10 cellular contexts compared by ENCODE assay signal in genomic region chr3:108472011-108472591, GRCh38. TPM values are rescaled to one million over a fixed set of nuclear protein-coding genes. Genes with fewer than 3 reads are reported as not detected.
DNase-seq lines count a peak whose midpoint lies in the region; ATAC-seq and TF ChIP-seq lines count a peak whose summit lies in the region.
"Had no signal": no experiment of that assay in that cellular context is flagged by ENCODE, and none has a peak within 500 bp of the region (broad histone marks: within the 10 kb centered on the region; RNA-seq: fewer than 3 reads in every experiment).

No MANE protein-coding gene starts in this region.

- H3K4me3 ChIP-seq in ACC112 (ENCODE audit: low read depth, low read length): peak overlapping the region; percentile 49; the same call in 1 of the 2 replicates
- H3K4me3 ChIP-seq in suprapubic skin: no peak overlapping the region
- no peak overlapping the region for H3K4me3 ChIP-seq in right lobe of liver
- H3K4me3 ChIP-seq in aorta (ENCODE audit: low read length in 2 of 2): no peak overlapping the region
- H3K4me3 ChIP-seq: lower lobe of right lung had no signal

- H3K4me1 ChIP-seq in ACC112 (ENCODE audit: control insufficient read depth, insufficient read depth, low read length, unreplicated experiment) (peaks cover 24% of the 10 kb centered on the region), foreskin keratinocyte (peaks cover 33% of the 10 kb centered on the region), suprapubic skin (peaks cover 2% of the 10 kb centered on the region), right lobe of liver (no peaks in the 10 kb centered on the region), aorta (ENCODE audit: control insufficient read depth in 1 of 2, insufficient read depth in 2 of 2, low read length in 2 of 2) (no peaks in the 10 kb centered on the region)
- H3K4me1 ChIP-seq: lower lobe of right lung had no signal

- peak overlapping the region; percentile 46 for H2AFZ ChIP-seq in ACC112 (ENCODE audit: low read length, unreplicated experiment)

- TF ChIP-seq POLR2A in suprapubic skin (IDR thresholded peaks at IDR 0.05): no peak
- TF ChIP-seq POLR2A in right lobe of liver (IDR thresholded peaks at IDR 0.05): no peak

- H3K27ac ChIP-seq in ACC112 (ENCODE audit: low read depth, low read length) (peak overlapping the region; percentile 93), foreskin keratinocyte (peak overlapping the region; percentile 63), suprapubic skin (no peak overlapping the region), right lobe of liver (no peak overlapping the region), aorta (ENCODE audit: low read depth in 1 of 2, low read length in 2 of 2) (no peak overlapping the region)
- H3K27ac ChIP-seq: lower lobe of right lung had no signal

- peak; percentile 97 for ATAC-seq in foreskin keratinocyte
- no peak for ATAC-seq in right lobe of liver
- ATAC-seq in aorta (ENCODE audit: low FRiP score): no peak
- ATAC-seq: lower lobe of right lung had no signal

- H3K9me3 ChIP-seq in suprapubic skin (no peaks in the 10 kb centered on the region), right lobe of liver (no peaks in the 10 kb centered on the region), aorta (ENCODE audit: control insufficient read depth, low read length) (no peaks in the 10 kb centered on the region)
- H3K9me3 ChIP-seq: lower lobe of right lung had no signal

- H3K79me2 ChIP-seq in ACC112 (ENCODE audit: control insufficient read depth, insufficient read depth, low read length, unreplicated experiment): no peaks in the 10 kb centered on the region

- peak; percentile 59 for DNase-seq in H4 (ENCODE audit: low spot score)
- DNase-seq in SW480 (ENCODE audit: low spot score): peak; percentile 48
- DNase-seq in foreskin keratinocyte: peak; percentile 92 to 97
- DNase-seq in NCI-H1436 (lab: John Stamatoyannopoulos, UW): no peak
- no peak for DNase-seq in suprapubic skin (ENCODE audit: low spot score in 2 of 2)
- DNase-seq in right lobe of liver: no peak
- no peak for DNase-seq in aorta
- DNase-seq: cerebellar nuclear complex, lower lobe of right lung had no signal

- intact Hi-C loops in right lobe of liver (cut with DNase I): no loop called here
- intact Hi-C loops in aorta (cut with DNase I): no loop called here

- H3K27me3 ChIP-seq in ACC112 (ENCODE audit: insufficient read depth, low read length) (no peaks in the 10 kb centered on the region), foreskin keratinocyte (no peaks in the 10 kb centered on the region), suprapubic skin (no peaks in the 10 kb centered on the region), right lobe of liver (no peaks in the 10 kb centered on the region), aorta (ENCODE audit: control insufficient read depth in 1 of 2, insufficient read depth in 2 of 2, low read length in 1 of 2) (no peaks in the 10 kb centered on the region)

- no peaks in the 10 kb centered on the region for H3K36me3 ChIP-seq in ACC112 (ENCODE audit: insufficient read depth, low read length)
- H3K36me3 ChIP-seq in suprapubic skin: no peaks in the 10 kb centered on the region
- H3K36me3 ChIP-seq in right lobe of liver: no peaks in the 10 kb centered on the region
- H3K36me3 ChIP-seq in aorta (ENCODE audit: control insufficient read depth in 1 of 2, insufficient read depth in 2 of 2, low read length in 1 of 2): no peaks in the 10 kb centered on the region
- H3K36me3 ChIP-seq: lower lobe of right lung had no signal

- peak; percentile 7 for TF ChIP-seq CTCF in foreskin keratinocyte (conservative IDR thresholded peaks at IDR 0.05)
- TF ChIP-seq CTCF in suprapubic skin (IDR thresholded peaks at IDR 0.05): no peak
- TF ChIP-seq CTCF in right lobe of liver (IDR thresholded peaks at IDR 0.05): no peak

- WGBS in suprapubic skin: 51% methylated on average over 5 of the region's 5 CpGs
- 53% methylated on average over 4 of the region's 5 CpGs for WGBS in right lobe of liver (ENCODE audit: insufficient coverage, low coverage, low lambda C conversion rate, missing lambda C conversion rate)
- 48% methylated on average over 5 of the region's 5 CpGs for WGBS in aorta, 2 donors

- no peak for TF ChIP-seq EP300 in suprapubic skin (IDR thresholded peaks at IDR 0.05)

RNA-seq across cellular contexts. Expression of gene MYH15, which starts 38.3 kb away (rescaled TPM):
- total RNA-seq in H4 (2014; rRNA removed; shearing (Covaris generic)): 0.08 and 0.10 TPM in 2 replicates
- 5.0 and 6.3 TPM in 2 replicates for total RNA-seq in foreskin keratinocyte
- polyA plus RNA-seq in foreskin keratinocyte: 1.3 and 1.5 TPM in 2 replicates
- under 1 TPM in 3 of 4 donors, not detected in 1; 0.17 to 0.31 (median 0.30) TPM for total RNA-seq in suprapubic skin
- total RNA-seq in right lobe of liver: not detected
- under 1 TPM; 0.03 to 0.15 TPM for total RNA-seq in aorta
- polyA plus RNA-seq in aorta: under 1 TPM in 1 of 2 donors, not detected in 1; 0.05 TPM

Comparison
In these comparisons a context has a peak if more than half of its experiments do, and no peak if none do; other contexts are left out.
1. H3K27ac ChIP-seq: peak in ACC112 (single experiment) and foreskin keratinocyte (single experiment); none in suprapubic skin (single experiment), right lobe of liver (0 of 3) and aorta (0 of 2).
2. DNase-seq: peak in H4 (single experiment), SW480 (single experiment) and foreskin keratinocyte (2 of 2); none in NCI-H1436 (single experiment), suprapubic skin (0 of 2), right lobe of liver (0 of 3) and aorta (0 of 2).